Comparison of ENCODE assay signal across 14 cellular contexts in the genomic region with DNA sequence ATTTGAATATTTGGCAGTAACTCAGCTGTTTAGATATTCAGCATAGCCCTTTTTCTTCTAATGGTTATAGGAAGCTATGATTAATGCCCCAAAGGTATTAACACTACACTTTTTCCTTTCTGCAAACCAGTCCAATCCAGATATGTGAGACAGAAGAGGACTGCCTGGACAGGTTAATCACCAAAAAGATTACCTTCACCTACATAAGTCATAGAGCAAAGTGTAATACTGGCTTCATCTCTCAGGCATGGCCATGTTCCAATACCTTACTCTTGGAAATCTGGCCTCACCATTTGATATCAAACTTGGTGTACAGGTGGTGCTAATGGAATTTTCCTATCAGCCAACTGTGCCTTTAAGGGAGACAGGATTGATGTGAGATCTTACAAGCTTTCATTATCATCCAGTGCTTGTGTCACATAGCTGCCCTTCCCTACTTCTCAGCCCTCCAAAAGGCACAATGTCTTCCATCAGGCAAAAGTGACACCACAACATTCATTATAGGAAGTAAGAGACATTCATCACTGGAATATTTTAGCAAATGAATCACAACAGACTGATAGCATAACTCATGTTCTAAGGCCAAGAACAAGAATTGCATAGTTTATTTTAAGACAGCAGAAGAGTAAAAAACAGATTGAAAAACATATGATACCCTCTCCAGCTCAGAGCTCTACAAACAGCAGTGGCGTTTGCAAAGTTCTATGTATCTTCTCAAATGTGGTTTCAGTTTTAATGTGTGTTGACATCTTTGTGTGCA.
DNase-seq lines count a peak whose midpoint lies in the region; ATAC-seq and TF ChIP-seq lines count a peak whose summit lies in the region.
"Had no signal": no experiment of that assay in that cellular context is flagged by ENCODE, and none has a peak within 500 bp of the region (broad histone marks: within the 10 kb centered on the region; RNA-seq: fewer than 3 reads in every experiment).

No MANE protein-coding gene starts in this region.

- no CpG with 5 or more reads among the region's 1 CpG for WGBS in neuronal stem cell (ENCODE audit: extremely low coverage in 2 of 2, insufficient read length in 2 of 2, insufficient replicate concordance in 1 of 2), 2 donors

- H3K18ac ChIP-seq in neuronal stem cell (ENCODE audit: low read length): no peak overlapping the region

- H3K36me3 ChIP-seq in neuronal stem cell (replicated peaks in 1 of 2; ENCODE audit: control insufficient read depth in 2 of 2, insufficient read depth in 2 of 2, low read length in 2 of 2): no peaks in the 10 kb centered on the region
- H3K36me3 ChIP-seq: left lung, right lobe of liver, stomach had no signal

- intact Hi-C loops in dorsolateral prefrontal cortex (cut with DNase I): no loop called here

- H3K27me3 ChIP-seq in dorsolateral prefrontal cortex (no peaks in the 10 kb centered on the region), neuronal stem cell (ENCODE audit: control insufficient read depth in 3 of 3, insufficient read depth in 3 of 3, low read depth in 1 of 3, low read length in 3 of 3) (no peaks in the 10 kb centered on the region)
- H3K27me3 ChIP-seq: left lung, right lobe of liver, stomach had no signal

- TF ChIP-seq CTCF in dorsolateral prefrontal cortex (IDR thresholded peaks at IDR 0.05 in 54 of 56, conservative IDR thresholded peaks at IDR 0.05 in 2 of 56; ENCODE audit: low read depth in 1 of 56, partially characterized antibody in 56 of 56): no peak

- H2BK15ac ChIP-seq in neuronal stem cell (ENCODE audit: low read length): no peak overlapping the region

- H2AK5ac ChIP-seq in neuronal stem cell (ENCODE audit: low read depth, low read length): no peak overlapping the region

- no peak overlapping the region for H2BK12ac ChIP-seq in neuronal stem cell (ENCODE audit: low read length)

- no peak overlapping the region for H3K14ac ChIP-seq in neuronal stem cell (ENCODE audit: low read length)

- H3K23ac ChIP-seq in neuronal stem cell (ENCODE audit: low read depth, low read length, poor library complexity): no peak overlapping the region

- POLR2A ChIA-PET in HEK293T (lab: Yijun Ruan, JAX): no interaction called here

- no peak overlapping the region for H3K4me2 ChIP-seq in neuronal stem cell (ENCODE audit: insufficient read depth, low read length, poor library complexity, severe bottlenecking)

- no peak for ATAC-seq in GM21786 (IDR thresholded peaks at IDR 0.05; ENCODE audit: unreplicated experiment)
- ATAC-seq: CD8-positive, alpha-beta T cell; left lung; natural killer cell treated with Interleukin-12 subunit alpha and Interleukin-12 subunit beta and Interleukin-15 and Interleukin-18, amount 100 ng/mL, for 72 hours; right lobe of liver had no signal

- H2BK5ac ChIP-seq in neuronal stem cell (ENCODE audit: low read length): no peak overlapping the region

- CTCF ChIA-PET in HEK293T (lab: Yijun Ruan, JAX): interaction anchor here (0.6 kb wide), 1 partner anchor 308 kb away, joined by 4 read pairs; no protein-coding TSS in a partner anchor

- DNase-seq in ELR (ENCODE audit: low read depth): peak; percentile 23
- peak; percentile 66 for DNase-seq in NCI-H69 (lab: John Stamatoyannopoulos, UW)
- peak in 1 of 10 donors; percentile 53 for DNase-seq in dorsolateral prefrontal cortex
- no peak for DNase-seq in neuronal stem cell (ENCODE audit: low spot score)
- no peak for DNase-seq in NCI-H2227 (lab: John Stamatoyannopoulos, UW; ENCODE audit: unreplicated experiment)
- DNase-seq in HEK293T (ENCODE audit: extremely low spot score): no peak
- DNase-seq: CD8-positive, alpha-beta T cell; left lung; NCI-H1417 treated with DMSO at 0.1 percent for 48 hours; NCI-H774; right lobe of liver; stomach had no signal

- no peak overlapping the region for H4K8ac ChIP-seq in neuronal stem cell (ENCODE audit: low read depth, low read length)

- peak overlapping the region; percentile 74 for H2AFZ ChIP-seq in neuronal stem cell (ENCODE audit: low read length)

- H3K79me1 ChIP-seq in neuronal stem cell (ENCODE audit: low read depth, low read length): no peaks in the 10 kb centered on the region

- H2BK120ac ChIP-seq in neuronal stem cell (ENCODE audit: low read depth, low read length): no peak overlapping the region

- no peak overlapping the region for H4K91ac ChIP-seq in neuronal stem cell (ENCODE audit: low read depth, low read length, poor library complexity)

- H3K27ac ChIP-seq in dorsolateral prefrontal cortex (peak overlapping the region in 41 of 59 donors; percentile 5 to 83 (median 61)), neuronal stem cell (replicated peaks; ENCODE audit: low read length) (no peak overlapping the region)
- H3K27ac ChIP-seq: left lung, right lobe of liver, stomach had no signal

- no peaks in the 10 kb centered on the region for H3K9me3 ChIP-seq in neuronal stem cell (replicated peaks in 1 of 2; ENCODE audit: control insufficient read depth in 2 of 2, insufficient read depth in 1 of 2, low read depth in 1 of 2, low read length in 2 of 2)
- H3K9me3 ChIP-seq: left lung, right lobe of liver, stomach had no signal

- H3K4me3 ChIP-seq in dorsolateral prefrontal cortex: no peak overlapping the region
- H3K4me3 ChIP-seq in neuronal stem cell (ENCODE audit: low read length in 2 of 2): no peak overlapping the region
- H3K4me3 ChIP-seq: left lung, right lobe of liver, stomach had no signal

- H3K4ac ChIP-seq in neuronal stem cell (ENCODE audit: low read length): no peak overlapping the region

- peaks cover 5 to 31% of the 10 kb centered on the region in 2 donors for H3K4me1 ChIP-seq in neuronal stem cell (ENCODE audit: control insufficient read depth in 2 of 2, insufficient read depth in 1 of 2, low read depth in 1 of 2, low read length in 2 of 2)
- H3K4me1 ChIP-seq: left lung, right lobe of liver had no signal

- no peak overlapping the region for H3K9ac ChIP-seq in neuronal stem cell (ENCODE audit: low read depth, low read length, poor library complexity)

TF ChIP-seq in HEK293T, 16 proteins besides CTCF, POLR2A, EP300 and RAD21:
- TF ChIP-seq ELF4 (IDR thresholded peaks at IDR 0.05): no peak
- TF ChIP-seq NFRKB (IDR thresholded peaks at IDR 0.05): no peak
- TF ChIP-seq FOXK2 (IDR thresholded peaks at IDR 0.05): no peak
- no peak for TF ChIP-seq LEF1 (IDR thresholded peaks at IDR 0.05; ENCODE audit: borderline replicate concordance)
- TF ChIP-seq ARNT (IDR thresholded peaks at IDR 0.05): no peak

Comparison
In these comparisons a context has a peak if more than half of its experiments do, and no peak if none do; other contexts are left out.
1. DNase-seq: peak in ELR (single experiment) and NCI-H69 (single experiment); none in neuronal stem cell (single experiment), NCI-H2227 (single experiment) and HEK293T (single experiment).